In genomic region chr17:82247175-82247823, GRCh38 we compare ENCODE assay signal across 9 cellular contexts. TPM values are rescaled to one million over a fixed set of nuclear protein-coding genes. Genes with fewer than 3 reads are reported as not detected.
DNase-seq lines count a peak whose midpoint lies in the region; ATAC-seq and TF ChIP-seq lines count a peak whose summit lies in the region.
"Had no signal": no experiment of that assay in that cellular context is flagged by ENCODE, and none has a peak within 500 bp of the region (broad histone marks: within the 10 kb centered on the region; RNA-seq: fewer than 3 reads in every experiment).

No MANE protein-coding gene starts in this region.

- H3K4me3 ChIP-seq in hepatocyte: no peak overlapping the region

- no peak for DNase-seq in Calu3
- no peak for DNase-seq in hepatocyte (ENCODE audit: low spot score)
- no peak for DNase-seq in stimulated activated naive B cell treated with anti-CD40 and anti-IgM and Interleukin-4, amounts not matched to agents 10 μg/mL and 1 μg/mL and 100 μg/mL, for 72 hours
- DNase-seq in NOMO-1 treated with dmso at 0.1 percent for 144 hours (lab: John Stamatoyannopoulos, UW; ENCODE audit: unreplicated experiment): no peak
- DNase-seq: NCI-H1048 had no signal

- no peaks in the 10 kb centered on the region for H3K27me3 Mint-ChIP-seq in Calu3 (ENCODE audit: unreplicated experiment)
- H3K27me3 Mint-ChIP-seq in activated T-helper 17 cell treated with anti-CD3 and anti-CD28 coated beads, Interleukin-2, amount 50 U/mL, for 72 hours: no peaks in the 10 kb centered on the region
- no peaks in the 10 kb centered on the region for H3K27me3 Mint-ChIP-seq in stimulated activated naive B cell treated with anti-CD40 and anti-IgM and Interleukin-4, amounts not matched to agents 10 μg/mL and 1 μg/mL and 100 μg/mL, for 72 hours

- no peaks in the 10 kb centered on the region for H3K9me3 ChIP-seq in hepatocyte (ENCODE audit: low read depth)

- H3K9me3 Mint-ChIP-seq in Calu3 (ENCODE audit: low read depth, unreplicated experiment): no peaks in the 10 kb centered on the region
- H3K9me3 Mint-ChIP-seq in activated T-helper 17 cell treated with anti-CD3 and anti-CD28 coated beads, Interleukin-2, amount 50 U/mL, for 72 hours: no peaks in the 10 kb centered on the region
- H3K9me3 Mint-ChIP-seq in stimulated activated naive B cell treated with anti-CD40 and anti-IgM and Interleukin-4, amounts not matched to agents 10 μg/mL and 1 μg/mL and 100 μg/mL, for 72 hours: no peaks in the 10 kb centered on the region

- TF ChIP-seq CTCF in Calu3 (IDR thresholded peaks at IDR 0.05; ENCODE audit: unreplicated experiment) (no peak), hepatocyte (IDR thresholded peaks at IDR 0.05; ENCODE audit: poor library complexity) (no peak)

- no TSS peak for BruUV-seq in Calu3 (replicated peaks; lab: Mats Ljungman, UMichigan)

- H3K36me3 Mint-ChIP-seq in Calu3 (ENCODE audit: insufficient read depth, unreplicated experiment): peaks cover 93% of the 10 kb centered on the region
- peaks cover 97% of the 10 kb centered on the region for H3K36me3 Mint-ChIP-seq in activated T-helper 17 cell treated with anti-CD3 and anti-CD28 coated beads, Interleukin-2, amount 50 U/mL, for 72 hours (ENCODE audit: low read depth)
- peaks cover 55 to 61% of the 10 kb centered on the region in 2 donors for H3K36me3 Mint-ChIP-seq in stimulated activated naive B cell treated with anti-CD40 and anti-IgM and Interleukin-4, amounts not matched to agents 10 μg/mL and 1 μg/mL and 100 μg/mL, for 72 hours

- H2AFZ ChIP-seq in hepatocyte: no peak overlapping the region

- WGBS in hepatocyte (ENCODE audit: low lambda C conversion rate, missing lambda C conversion rate): 93% methylated on average over 22 of the region's 22 CpGs

- H3K4me3 Mint-ChIP-seq in Calu3 (ENCODE audit: low read depth, unreplicated experiment): no peak overlapping the region
- no peak overlapping the region for H3K4me3 Mint-ChIP-seq in activated T-helper 17 cell treated with anti-CD3 and anti-CD28 coated beads, Interleukin-2, amount 50 U/mL, for 72 hours
- no peak overlapping the region for H3K4me3 Mint-ChIP-seq in stimulated activated naive B cell treated with anti-CD40 and anti-IgM and Interleukin-4, amounts not matched to agents 10 μg/mL and 1 μg/mL and 100 μg/mL, for 72 hours

- no peaks in the 10 kb centered on the region for H3K36me3 ChIP-seq in hepatocyte (replicated peaks; ENCODE audit: insufficient read depth, low read depth)

- no peak overlapping the region for H3K4me2 ChIP-seq in hepatocyte

- ATAC-seq in activated T-helper 17 cell treated with anti-CD3 and anti-CD28 coated beads, Interleukin-2, amount 50 U/mL, for 72 hours (replicated peaks): no peak
- ATAC-seq in stimulated activated naive B cell treated with anti-CD40 and anti-IgM and Interleukin-4, amounts not matched to agents 10 μg/mL and 1 μg/mL and 100 μg/mL, for 72 hours (replicated peaks): peak in 1 of 2 donors; percentile 15
- no peak for ATAC-seq in HG03457 (IDR thresholded peaks at IDR 0.05; ENCODE audit: unreplicated experiment)
- ATAC-seq in GM18502 (IDR thresholded peaks at IDR 0.05; ENCODE audit: poor library complexity, unreplicated experiment): no peak
- no peak for ATAC-seq in HG03159 (IDR thresholded peaks at IDR 0.05; ENCODE audit: unreplicated experiment)

- peaks cover 86% of the 10 kb centered on the region for H3K79me2 ChIP-seq in hepatocyte

- H3K9me2 ChIP-seq in hepatocyte (replicated peaks; ENCODE audit: insufficient read depth): no peaks in the 10 kb centered on the region

- peaks cover 5% of the 10 kb centered on the region for H3K4me1 ChIP-seq in hepatocyte (ENCODE audit: insufficient read depth)

- H3K27ac Mint-ChIP-seq in Calu3 (ENCODE audit: unreplicated experiment): peak overlapping the region; percentile 77
- peak overlapping the region; percentile 96 for H3K27ac Mint-ChIP-seq in activated T-helper 17 cell treated with anti-CD3 and anti-CD28 coated beads, Interleukin-2, amount 50 U/mL, for 72 hours
- peak overlapping the region; percentile 94 for H3K27ac Mint-ChIP-seq in stimulated activated naive B cell treated with anti-CD40 and anti-IgM and Interleukin-4, amounts not matched to agents 10 μg/mL and 1 μg/mL and 100 μg/mL, for 72 hours

- peaks cover 87% of the 10 kb centered on the region for H4K20me1 ChIP-seq in hepatocyte (ENCODE audit: insufficient read depth, poor library complexity, severe bottlenecking)

- peaks cover 43% of the 10 kb centered on the region for H3K4me1 Mint-ChIP-seq in Calu3 (ENCODE audit: low read depth, unreplicated experiment)
- peaks cover 23% of the 10 kb centered on the region for H3K4me1 Mint-ChIP-seq in activated T-helper 17 cell treated with anti-CD3 and anti-CD28 coated beads, Interleukin-2, amount 50 U/mL, for 72 hours
- peaks cover 30 to 39% of the 10 kb centered on the region in 2 donors for H3K4me1 Mint-ChIP-seq in stimulated activated naive B cell treated with anti-CD40 and anti-IgM and Interleukin-4, amounts not matched to agents 10 μg/mL and 1 μg/mL and 100 μg/mL, for 72 hours

- peak overlapping the region; percentile 63 for H3K27ac ChIP-seq in hepatocyte

- intact Hi-C loops in Calu3 (cut with micrococcal nuclease; ENCODE audit: unreplicated experiment): loop anchor here (10.0 kb wide), 2 partner anchors 48 to 78 kb away; no protein-coding TSS in a partner anchor

- CTCF ChIA-PET in Calu3 (lab: Charles Lee): interaction anchor here (0.5 to 1.7 kb wide), 5 partner anchors 11 to 360 kb away, joined by 3 to 4 read pairs (median 3); no protein-coding TSS in a partner anchor

- no peaks in the 10 kb centered on the region for H3K27me3 ChIP-seq in hepatocyte

RNA-seq across cellular contexts. Expression of gene SLC16A3, which starts 18.5 kb away (rescaled TPM):
- total RNA-seq in Calu3 (2022) (44.7 and 47.2 TPM in 2 replicates), hepatocyte (240 and 290 TPM in 2 replicates)
- 100 to 1,000 TPM; 167 to 309 TPM for total RNA-seq in activated T-helper 17 cell treated with anti-CD3 and anti-CD28 coated beads, Interleukin-2, amount 50 U/mL, for 72 hours
- polyA plus RNA-seq in hepatocyte: 114 and 125 TPM in 2 replicates

RNA-seq across cellular contexts. Expression of gene CSNK1D, which starts 26.2 kb away (rescaled TPM):
- 157 and 160 TPM in 2 replicates for total RNA-seq in Calu3 (2022)
- total RNA-seq in activated T-helper 17 cell treated with anti-CD3 and anti-CD28 coated beads, Interleukin-2, amount 50 U/mL, for 72 hours: 100 to 1,000 TPM; 140 to 142 TPM
- 55.7 and 72.5 TPM in 2 replicates for total RNA-seq in hepatocyte
- polyA plus RNA-seq in hepatocyte: 152 and 193 TPM in 2 replicates

RNA-seq across cellular contexts. Expression of gene CCDC57, which starts 34.7 kb away (rescaled TPM):
- total RNA-seq in Calu3 (2022) (69.9 and 76.8 TPM in 2 replicates), hepatocyte (10.0 and 15.7 TPM in 2 replicates)
- 10 to 100 TPM; 36.9 to 37.7 TPM for total RNA-seq in activated T-helper 17 cell treated with anti-CD3 and anti-CD28 coated beads, Interleukin-2, amount 50 U/mL, for 72 hours
- 29.8 and 49.5 TPM in 2 replicates for polyA plus RNA-seq in hepatocyte
